8 cellular contexts compared by ENCODE assay signal in the genomic region with DNA sequence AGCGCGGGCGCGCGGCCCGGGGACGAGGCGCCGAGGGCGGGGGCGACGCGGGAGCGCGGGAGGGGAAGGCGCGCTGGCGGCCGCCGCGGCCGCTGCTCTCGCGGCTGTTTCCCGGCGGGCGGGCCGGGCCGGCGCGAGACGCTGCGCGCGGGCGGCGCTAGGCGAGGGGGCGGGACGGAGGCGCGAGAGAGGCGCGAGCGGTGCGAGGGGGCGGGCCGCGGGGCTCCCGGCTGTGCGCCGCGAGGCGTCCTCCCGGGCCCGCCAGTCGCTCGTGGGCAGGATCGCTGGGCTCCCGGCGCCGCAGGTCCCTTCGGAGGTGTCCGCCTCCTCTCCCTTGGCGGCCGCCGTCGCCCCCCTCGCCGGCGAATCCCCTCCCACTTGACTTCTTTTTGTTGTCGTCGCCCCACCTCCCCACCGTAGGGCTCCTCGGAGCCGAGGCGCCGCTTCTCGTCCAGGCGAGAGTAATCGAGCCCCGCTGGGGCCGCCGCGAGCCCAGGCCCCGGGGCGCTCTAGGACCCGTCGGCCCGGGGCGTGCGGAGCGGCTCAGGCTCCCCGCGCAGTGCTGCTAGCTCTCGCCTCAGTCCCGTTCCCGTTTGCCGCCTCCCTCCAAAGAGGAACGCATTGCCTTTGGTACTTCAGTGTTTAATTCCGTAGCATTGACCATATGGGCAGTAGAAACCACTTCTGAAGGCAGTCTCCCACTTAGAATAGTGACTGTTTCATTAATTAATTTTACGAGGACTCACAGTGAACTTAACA. TPM values are rescaled to one million over a fixed set of nuclear protein-coding genes. Genes with fewer than 3 reads are reported as not detected.
DNase-seq lines count a peak whose midpoint lies in the region; ATAC-seq lines count a peak whose summit lies in the region.

A gene (minus strand): TSS at position 110 of the 759 bp plus-strand sequence. CDS start 330 bp downstream, outside the sequence.

- peak; percentile 89 to 92 (median 91) for DNase-seq in CD4-positive, alpha-beta memory T cell
- DNase-seq in NCI-H82 treated with DMSO at 0.1 percent for 48 hours (lab: John Stamatoyannopoulos, UW; ENCODE audit: unreplicated experiment) (peak; percentile 73), lung microvascular endothelial cell (ENCODE audit: low read depth in 2 of 2) (peak; percentile 88 to 90)
- DNase-seq in activated CD8-positive, alpha-beta memory T cell treated with anti-CD3 and anti-CD28 coated beads for 1 hour (ENCODE audit: extremely low read depth in 1 of 2, low read depth in 1 of 2), result peak; percentile 72 to 85
- peak; percentile 82 for DNase-seq in effector CD4-positive, alpha-beta T cell
- peak; percentile 71 to 77 (median 74) for DNase-seq in stimulated activated CD4-positive, alpha-beta T cell treated with anti-CD3 and anti-CD28 coated beads, TNF-alpha, amount 100 ng/mL, for 48 hours (ENCODE audit: low read depth in 3 of 3)

- peaks cover 28 to 73% (median 44%) of the 10 kb centered on the region in 4 donors for H3K4me1 Mint-ChIP-seq in CD4-positive, alpha-beta memory T cell

- POLR2A ChIA-PET in CD4-positive, alpha-beta memory T cell (lab: Charles Lee; ENCODE audit: partially characterized antibody), result interaction anchor here (0.8 to 5.6 kb wide), 22 partner anchors 8 to 137 kb away, joined by 3 to 128 read pairs (median 9); a partner anchor contains a TSS

- peak within 1 kb of the TSS; percentile 98 to 99 (median 99) for H3K27ac Mint-ChIP-seq in CD4-positive, alpha-beta memory T cell

- H3K4me3 ChIP-seq in CD4-positive, alpha-beta memory T cell (ENCODE audit: low read length in 2 of 2), result peak within 1 kb of the TSS; percentile 69 to 74

- no peaks in the 10 kb centered on the region for H3K27me3 Mint-ChIP-seq in CD4-positive, alpha-beta memory T cell

- H3K9me3 ChIP-seq in CD4-positive, alpha-beta memory T cell (ENCODE audit: control insufficient read depth in 1 of 2, low read length in 2 of 2), result no peaks in the 10 kb centered on the region

- peak within 1 kb of the TSS; percentile 95 to 99 (median 96) for H3K4me3 Mint-ChIP-seq in CD4-positive, alpha-beta memory T cell

- CTCF ChIA-PET in CD4-positive, alpha-beta memory T cell (lab: Charles Lee; ENCODE audit: partially characterized antibody), result interaction anchor here (0.5 to 5.4 kb wide), 8 partner anchors 12 to 96 kb away, joined by 3 to 34 read pairs (median 4); a partner anchor contains a TSS

- intact Hi-C loops in CD4-positive, alpha-beta memory T cell (cut with micrococcal nuclease), result loop anchor here (1.0 to 5.0 kb wide), 10 partner anchors 13 to 1535 kb away; a partner anchor contains a TSS

- ATAC-seq in GM19452 (IDR thresholded peaks at IDR 0.05; ENCODE audit: unreplicated experiment), result peak; percentile 78
- ATAC-seq in HG03575 (IDR thresholded peaks at IDR 0.05; ENCODE audit: extremely low read depth, insufficient number of reproducible peaks, low FRiP score, unreplicated experiment), result peak; percentile 40

- peaks cover 50% of the 10 kb centered on the region for H3K4me1 ChIP-seq in CD4-positive, alpha-beta memory T cell (ENCODE audit: insufficient read depth, low read length)

- peak within 1 kb of the TSS; percentile 87 for H3K27ac ChIP-seq in CD4-positive, alpha-beta memory T cell (ENCODE audit: low read depth, low read length)

- peaks cover 4 to 19% of the 10 kb centered on the region in 2 donors for H3K36me3 Mint-ChIP-seq in CD4-positive, alpha-beta memory T cell

- H3K27me3 ChIP-seq in CD4-positive, alpha-beta memory T cell (ENCODE audit: insufficient read depth, low read length), result no peaks in the 10 kb centered on the region

- no peaks in the 10 kb centered on the region for H3K36me3 ChIP-seq in CD4-positive, alpha-beta memory T cell (ENCODE audit: insufficient read depth, low read length)

- peaks cover 0 to 2% (median 0%) of the 10 kb centered on the region in 8 donors for H3K9me3 Mint-ChIP-seq in CD4-positive, alpha-beta memory T cell

RNA-seq across cellular contexts. Expression of the gene that starts here (rescaled TPM):
- total RNA-seq in CD4-positive, alpha-beta memory T cell, result 10 to 100 TPM; 51.1 to 52.9 TPM
- polyA plus RNA-seq in CD4-positive, alpha-beta memory T cell, result 1 to 10 TPM; 3.4 to 8.8 TPM
- 18.3 and 21.0 TPM in 2 replicates for total RNA-seq in lung microvascular endothelial cell

Comparison
In these comparisons a context has a peak if more than half of its experiments do, and no peak if none do; other contexts are left out.
1. Peak in every context shown above with its lines: DNase-seq, ATAC-seq, H3K4me3 ChIP-seq and H3K27ac ChIP-seq.